Comparison of ENCODE assay signal across 23 cellular contexts in genomic region chr3:96478496-96478895, GRCh38.
A peak's percentile ranks its signal among the peaks of the same experiment; 100 is the strongest.
DNase-seq lines count a peak whose midpoint lies in the region; ATAC-seq, FAIRE-seq and TF ChIP-seq lines count a peak whose summit lies in the region.
"Had no signal": no experiment of that assay in that cellular context is flagged by ENCODE, and none has a peak within 500 bp of the region (broad histone marks: within the 10 kb centered on the region; RNA-seq: fewer than 3 reads in every experiment).

No MANE protein-coding gene starts in this region.

- TF ChIP-seq CTCF in astrocyte (IDR thresholded peaks at IDR 0.05; ENCODE audit: insufficient read depth, low read depth, low read length): no peak
- TF ChIP-seq CTCF in foreskin keratinocyte (conservative IDR thresholded peaks at IDR 0.05): no peak

- H2AFZ ChIP-seq in astrocyte (ENCODE audit: low read depth, low read length): no peak overlapping the region
- H2AFZ ChIP-seq: GM23338, PC-9 had no signal

- no peaks in the 10 kb centered on the region for H3K36me3 ChIP-seq in astrocyte (ENCODE audit: insufficient read depth, low read length)
- H3K36me3 ChIP-seq: BLaER1 had no signal

- in situ Hi-C loops in Caki2 (cut with HindIII; ENCODE audit: low pct_unique_long_range_greater_than_20kb, low sequenced_read_pairs): no loop called here

- H3K9ac ChIP-seq in astrocyte (ENCODE audit: low read length): no peak overlapping the region
- H3K9ac ChIP-seq: BLaER1 had no signal

- peaks cover 7% of the 10 kb centered on the region for H3K9me3 ChIP-seq in astrocyte (ENCODE audit: insufficient read depth, low read depth, low read length)
- H3K9me3 ChIP-seq: A549, BLaER1 had no signal

- H3K27ac ChIP-seq in astrocyte (ENCODE audit: low read depth, low read length): no peak overlapping the region
- H3K27ac ChIP-seq in foreskin keratinocyte: no peak overlapping the region
- H3K27ac ChIP-seq: A549, BLaER1, PC-9 had no signal

- H3K79me2 ChIP-seq in astrocyte (ENCODE audit: insufficient read depth, low read length): no peaks in the 10 kb centered on the region

- H3K27me3 ChIP-seq in astrocyte (ENCODE audit: insufficient read depth, low read length) (no peaks in the 10 kb centered on the region), foreskin keratinocyte (no peaks in the 10 kb centered on the region)
- H3K27me3 ChIP-seq: BLaER1 had no signal

- H3K36me3 Mint-ChIP-seq in astrocyte (ENCODE audit: low read depth, unreplicated experiment): no peaks in the 10 kb centered on the region
- H3K36me3 Mint-ChIP-seq: CD4-positive, alpha-beta memory T cell had no signal

- DNase-seq in Caki2 (ENCODE audit: low read depth): peak; percentile 1
- DNase-seq in M059J (ENCODE audit: low read depth): peak; percentile 20
- peak; percentile 3 for DNase-seq in astrocyte (ENCODE audit: low read depth)
- peak; percentile 27 to 62 for DNase-seq in foreskin keratinocyte
- DNase-seq in stimulated activated naive CD4-positive, alpha-beta T cell (lab: John Stamatoyannopoulos, UW): no peak
- DNase-seq in SKM-1 (lab: John Stamatoyannopoulos, UW; ENCODE audit: unreplicated experiment): no peak
- no peak for DNase-seq in SW480 (ENCODE audit: low spot score)
- DNase-seq: CD4-positive, alpha-beta memory T cell; DMS53; MV-4-11; NCI-H1417 treated with DMSO at 0.1 percent for 48 hours; NCI-H1930; NCI-H526; PC-9 had no signal

- ATAC-seq in foreskin keratinocyte (peak; percentile 75), GM21737 (IDR thresholded peaks at IDR 0.05; ENCODE audit: unreplicated experiment) (no peak)
- ATAC-seq: A549, GM23338, HCT116, K562, Right ventricle myocardium inferior had no signal

- no peaks in the 10 kb centered on the region for H3K27me3 Mint-ChIP-seq in astrocyte (ENCODE audit: low read depth, unreplicated experiment)
- H3K27me3 Mint-ChIP-seq: CD4-positive, alpha-beta memory T cell had no signal

- no peak overlapping the region for H3K27ac Mint-ChIP-seq in astrocyte (ENCODE audit: unreplicated experiment)
- H3K27ac Mint-ChIP-seq: CD4-positive, alpha-beta memory T cell; GM23338 had no signal

- no peaks in the 10 kb centered on the region for H3K4me1 ChIP-seq in astrocyte (ENCODE audit: insufficient read depth, low read length)
- peaks cover 5% of the 10 kb centered on the region for H3K4me1 ChIP-seq in foreskin keratinocyte
- H3K4me1 ChIP-seq: A549, BLaER1 had no signal

- peaks cover 9% of the 10 kb centered on the region for H3K9me3 Mint-ChIP-seq in astrocyte (ENCODE audit: unreplicated experiment)

- H3K4me2 ChIP-seq in astrocyte (ENCODE audit: low read length): no peak overlapping the region
- H3K4me2 ChIP-seq: A549, BLaER1, GM23338, PC-9 had no signal

- no peak overlapping the region for H3K4me3 ChIP-seq in astrocyte (ENCODE audit: insufficient read depth, low read depth, low read length)
- H3K4me3 ChIP-seq: A549, BLaER1, GM23338, K562, PC-9 had no signal

- H3K4me1 Mint-ChIP-seq in astrocyte (ENCODE audit: low read depth, unreplicated experiment): peaks cover 8% of the 10 kb centered on the region
- H3K4me1 Mint-ChIP-seq: CD4-positive, alpha-beta memory T cell; GM23338 had no signal

- FAIRE-seq in astrocyte (lab: Jason Lieb, UNC): no peak
- FAIRE-seq: A549, GM12891, GM19239, K562 had no signal

- H3K4me3 Mint-ChIP-seq in astrocyte (ENCODE audit: unreplicated experiment): no peak overlapping the region
- H3K4me3 Mint-ChIP-seq: CD4-positive, alpha-beta memory T cell; GM23338 had no signal

- H4K20me1 ChIP-seq in astrocyte (ENCODE audit: insufficient read depth, low read length): no peaks in the 10 kb centered on the region
- H4K20me1 ChIP-seq: BLaER1 had no signal

Comparison
In these comparisons a context has a peak if more than half of its experiments do, and no peak if none do; other contexts are left out.
1. DNase-seq: peak in Caki2 (single experiment), M059J (single experiment), astrocyte (single experiment) and foreskin keratinocyte (2 of 2); none in stimulated activated naive CD4-positive, alpha-beta T cell (0 of 6), SKM-1 (single experiment) and SW480 (single experiment).